Comparison of ENCODE assay signal across 23 cellular contexts in the genomic region with DNA sequence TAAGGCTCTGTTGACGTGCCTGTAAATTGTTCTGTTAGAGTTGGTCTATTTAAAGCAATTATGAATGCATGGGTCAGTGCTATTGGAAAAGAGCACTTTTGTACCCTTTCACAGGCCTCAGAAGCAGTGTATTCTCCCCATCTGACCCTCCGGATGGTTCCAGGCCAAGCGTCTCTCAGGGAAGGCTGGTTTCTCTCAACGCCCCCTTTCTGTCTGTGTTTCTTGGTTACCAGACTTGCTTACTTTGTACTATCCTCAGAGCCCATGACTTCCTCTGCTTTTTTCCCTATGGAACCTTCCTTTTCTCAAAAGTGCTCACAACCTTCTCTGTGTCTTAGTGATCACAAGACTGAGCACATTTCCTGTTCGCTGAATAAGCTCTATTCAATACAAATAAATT.
"Had no signal": no experiment of that assay in that cellular context is flagged by ENCODE, and none has a peak within 500 bp of the region (broad histone marks: within the 10 kb centered on the region; RNA-seq: fewer than 3 reads in every experiment).

No MANE protein-coding gene starts in this region.

- DNase-seq: effector memory CD4-positive, alpha-beta T cell; gastrocnemius medialis; glutamatergic neuron; immature natural killer cell; left cardiac atrium; left ventricle myocardium superior; mesendoderm; naive thymus-derived CD4-positive, alpha-beta T cell; nephron progenitor cell; psoas muscle; sigmoid colon; stimulated activated CD4-positive, alpha-beta T cell treated with anti-CD3 and anti-CD28 coated beads, Interleukin-2, amount 100 ng/mL, for 24 hours; stimulated activated naive CD4-positive, alpha-beta T cell; stomach; uterus had no signal

- H3K4me3 ChIP-seq: coronary artery, gastrocnemius medialis, lung, psoas muscle, right atrium auricular region, sigmoid colon, skin epidermis, stomach, uterus had no signal

- FAIRE-seq: endometrium, keratinocyte had no signal

- H3K27ac ChIP-seq: coronary artery, gastrocnemius medialis, parathyroid adenoma, psoas muscle, right atrium auricular region, skin epidermis, stomach, uterus had no signal

- H2AFZ ChIP-seq: parathyroid adenoma had no signal

- H3K27me3 ChIP-seq: gastrocnemius medialis, right atrium auricular region, sigmoid colon, stomach, uterus had no signal

- ATAC-seq: esophagus mucosa; gastrocnemius medialis; left cardiac atrium; left ventricle myocardium superior; naive thymus-derived CD4-positive, alpha-beta T cell; psoas muscle had no signal

- H3K4me1 ChIP-seq: gastrocnemius medialis, parathyroid adenoma, psoas muscle, right atrium auricular region, stomach, uterus had no signal

- H3K79me2 ChIP-seq: parathyroid adenoma had no signal

- H3K36me3 ChIP-seq: gastrocnemius medialis, right atrium auricular region, sigmoid colon, stomach, uterus had no signal

- H3K9ac ChIP-seq: parathyroid adenoma had no signal

- H3K9me3 ChIP-seq: gastrocnemius medialis, psoas muscle, right atrium auricular region, uterus had no signal
